11 cellular contexts compared by ENCODE assay signal in the genomic region with DNA sequence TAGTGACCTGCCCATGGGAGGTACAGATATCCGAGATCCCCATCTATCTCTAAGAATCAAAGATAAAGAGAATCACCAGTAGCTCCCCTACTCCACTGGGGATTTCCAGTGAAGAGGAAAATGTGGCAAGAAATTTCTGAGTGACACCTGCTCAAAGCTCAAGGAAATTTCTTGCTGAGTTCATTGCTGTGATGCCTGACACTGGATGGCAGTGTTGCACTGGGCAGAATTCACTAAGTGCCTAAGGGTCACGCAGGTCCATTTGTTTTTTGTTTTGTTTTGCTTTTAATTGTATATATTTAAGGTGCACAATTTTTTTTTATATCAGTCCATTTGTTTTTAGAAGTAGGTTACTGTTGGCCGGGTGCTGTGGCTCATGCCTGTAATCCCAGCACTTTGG.
A peak's percentile ranks its signal among the peaks of the same experiment; 100 is the strongest.
DNase-seq lines count a peak whose midpoint lies in the region; ATAC-seq, FAIRE-seq and TF ChIP-seq lines count a peak whose summit lies in the region.
"Had no signal": no experiment of that assay in that cellular context is flagged by ENCODE, and none has a peak within 500 bp of the region (broad histone marks: within the 10 kb centered on the region; RNA-seq: fewer than 3 reads in every experiment).

No MANE protein-coding gene starts in this region.

- H3K27ac ChIP-seq in spleen, result no peak overlapping the region
- H3K27ac ChIP-seq: HL-60 had no signal

- H3K4me1 ChIP-seq in spleen, result no peaks in the 10 kb centered on the region

- no peaks in the 10 kb centered on the region for H3K9me3 ChIP-seq in spleen

- no peaks in the 10 kb centered on the region for H3K36me3 ChIP-seq in spleen

- TF ChIP-seq CTCF in AG09319 (IDR thresholded peaks at IDR 0.05; ENCODE audit: low read depth, low read length), result peak; percentile 23
- no peak for TF ChIP-seq CTCF in spleen (IDR thresholded peaks at IDR 0.05 in 8 of 11, conservative IDR thresholded peaks at IDR 0.05 in 3 of 11)

- DNase-seq in AG09319 (ENCODE audit: extremely low read depth, low read depth), result no peak
- DNase-seq in H54 (ENCODE audit: insufficient read length, low spot score), result no peak
- DNase-seq in SHP77 (lab: John Stamatoyannopoulos, UW), result peak; percentile 11 to 15
- peak; percentile 52 for DNase-seq in iPS-NIHi11 (ENCODE audit: low spot score)
- DNase-seq in glomerular visceral epithelial cell (ENCODE audit: extremely low spot score), result no peak
- DNase-seq in spleen, result no peak
- no peak for DNase-seq in DMS79 (lab: John Stamatoyannopoulos, UW)
- DNase-seq: activated CD4-positive, alpha-beta T cell treated with anti-CD3 and anti-CD28 coated beads, Interleukin-2, amount 50 U/mL, for 4 hours; occipital lobe had no signal

- peak; percentile 27 for FAIRE-seq in H54 (lab: Jason Lieb, UNC)

- no peak for ATAC-seq in HG03460 (IDR thresholded peaks at IDR 0.05; ENCODE audit: unreplicated experiment)

- no peak overlapping the region for H3K4me3 ChIP-seq in spleen

- H3K27me3 ChIP-seq in spleen (replicated peaks in 1 of 7), result peaks cover 0 to 4% (median 0%) of the 10 kb centered on the region in 7 donors

- WGBS in spleen, 5 donors, result 44 to 68% (median 49%) methylated on average over 3 of the region's 3 CpGs

- intact Hi-C loops in spleen (cut with DNase I; ENCODE audit: low total_unique reads), result no loop called here

- TF ChIP-seq POLR2A in H54 (IDR thresholded peaks at IDR 0.05; ENCODE audit: low read depth, low read length), result no peak
- no peak for TF ChIP-seq POLR2A in spleen (IDR thresholded peaks at IDR 0.05)

Comparison
In these comparisons a context has a peak if more than half of its experiments do, and no peak if none do; other contexts are left out.
1. DNase-seq: peak in SHP77 (2 of 2) and iPS-NIHi11 (single experiment); none in AG09319 (single experiment), H54 (single experiment), glomerular visceral epithelial cell (single experiment), spleen (single experiment) and DMS79 (single experiment).